In genomic region chr3:153621988-153622387, GRCh38 we compare ENCODE assay signal across 8 cellular contexts.
A peak's percentile ranks its signal among the peaks of the same experiment; 100 is the strongest.
DNase-seq lines count a peak whose midpoint lies in the region; ATAC-seq and TF ChIP-seq lines count a peak whose summit lies in the region.

No MANE protein-coding gene starts in this region.

- no peak for TF ChIP-seq CTCF in DND-41 (IDR thresholded peaks at IDR 0.05; ENCODE audit: borderline replicate concordance, extremely low read depth, low read length, poor library complexity, severe bottlenecking)

- H3K36me3 Mint-ChIP-seq in activated naive CD8-positive, alpha-beta T cell treated with anti-CD3 and anti-CD28 coated beads for 36 hours = peaks cover 15% of the 10 kb centered on the region

- peaks cover 42% of the 10 kb centered on the region for H3K4me1 Mint-ChIP-seq in activated naive CD8-positive, alpha-beta T cell treated with anti-CD3 and anti-CD28 coated beads for 36 hours

- H2AFZ ChIP-seq in DND-41 (ENCODE audit: low read depth, low read length) = no peak overlapping the region

- H3K27ac ChIP-seq in DND-41 (ENCODE audit: low read length) = no peak overlapping the region
- no peak overlapping the region for H3K27ac ChIP-seq in substantia nigra (ENCODE audit: low read depth, low read length, poor library complexity, severe bottlenecking)

- no peak overlapping the region for H3K9ac ChIP-seq in DND-41 (ENCODE audit: low read depth, low read length)

- no peak for DNase-seq in DND-41
- DNase-seq in activated naive CD8-positive, alpha-beta T cell treated with anti-CD3 and anti-CD28 coated beads for 36 hours = no peak
- no peak for DNase-seq in NCI-H1417 treated with DMSO at 0.1 percent for 48 hours (lab: John Stamatoyannopoulos, UW)
- no peak for DNase-seq in NCI-H1436 (lab: John Stamatoyannopoulos, UW)
- no peak for DNase-seq in NCI-H1417 (lab: John Stamatoyannopoulos, UW)
- DNase-seq in substantia nigra (lab: John Stamatoyannopoulos, UW) = no peak

- no peaks in the 10 kb centered on the region for H3K4me1 ChIP-seq in DND-41 (ENCODE audit: insufficient read depth, low read length)

- H3K9me3 Mint-ChIP-seq in activated naive CD8-positive, alpha-beta T cell treated with anti-CD3 and anti-CD28 coated beads for 36 hours = peaks cover 11% of the 10 kb centered on the region

- no peak overlapping the region for H3K4me2 ChIP-seq in DND-41 (ENCODE audit: insufficient read depth, low read length)

- H3K4me3 ChIP-seq in DND-41 (ENCODE audit: low read depth in 1 of 2, low read length in 2 of 2) = no peak overlapping the region

- H3K27ac Mint-ChIP-seq in activated naive CD8-positive, alpha-beta T cell treated with anti-CD3 and anti-CD28 coated beads for 36 hours = peak overlapping the region; percentile 78

- no peaks in the 10 kb centered on the region for H3K27me3 ChIP-seq in DND-41 (ENCODE audit: insufficient read depth, low read length, poor library complexity)

- no peaks in the 10 kb centered on the region for H3K9me3 ChIP-seq in DND-41 (ENCODE audit: insufficient read depth, low read length, severe bottlenecking)

- H3K79me2 ChIP-seq in DND-41 (ENCODE audit: insufficient read depth, low read length) = no peaks in the 10 kb centered on the region

- H4K20me1 ChIP-seq in DND-41 (ENCODE audit: insufficient read depth, low read length) = no peaks in the 10 kb centered on the region

- ATAC-seq in DND-41 (ENCODE audit: insufficient read depth, low read depth) (peak; percentile 59; the same call in 1 of the 3 replicates), GM19438 (IDR thresholded peaks at IDR 0.05; ENCODE audit: low read depth, unreplicated experiment) (peak; percentile 97), HG03175 (IDR thresholded peaks at IDR 0.05; ENCODE audit: unreplicated experiment) (peak; percentile 95)

- H3K4me3 Mint-ChIP-seq in activated naive CD8-positive, alpha-beta T cell treated with anti-CD3 and anti-CD28 coated beads for 36 hours = peak overlapping the region; percentile 23

- H3K36me3 ChIP-seq in DND-41 (ENCODE audit: insufficient read depth, low read length) = no peaks in the 10 kb centered on the region

- H3K27me3 Mint-ChIP-seq in activated naive CD8-positive, alpha-beta T cell treated with anti-CD3 and anti-CD28 coated beads for 36 hours = no peaks in the 10 kb centered on the region
